ENCODE assay signal across 14 cellular contexts in the genomic region with DNA sequence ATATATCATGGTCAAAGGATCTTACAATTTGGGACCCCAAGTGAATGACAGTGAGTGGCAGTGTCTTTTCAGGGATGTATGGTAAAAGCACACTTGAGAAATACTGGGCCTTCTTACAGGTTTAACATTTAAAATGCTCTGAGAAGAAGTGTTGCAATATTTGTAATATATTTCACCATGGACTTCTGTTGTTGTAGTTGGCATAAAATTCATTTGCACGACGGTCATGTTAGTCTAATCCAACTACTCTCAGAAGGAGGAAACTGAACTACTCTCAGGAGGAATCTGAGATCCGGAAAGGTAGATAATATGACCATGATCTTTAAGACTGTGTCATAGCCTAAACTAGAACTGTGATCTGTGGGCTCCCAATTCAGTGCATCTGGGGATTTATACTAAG.
"Had no signal": no experiment of that assay in that cellular context is flagged by ENCODE, and none has a peak within 500 bp of the region (broad histone marks: within the 10 kb centered on the region; RNA-seq: fewer than 3 reads in every experiment).

No MANE protein-coding gene starts in this region.

- ATAC-seq: activated CD8-positive, alpha-beta T cell treated with anti-CD3 and anti-CD28 coated beads, Interleukin-2, amount 10 ng/mL, durations not matched to agents 7 days and 5 days; activated T-helper 17 cell treated with anti-CD3 and anti-CD28 coated beads, Interleukin-2, amount 50 U/mL, for 72 hours; gastrocnemius medialis; heart right ventricle; left ventricle myocardium superior had no signal

- H3K4me1 ChIP-seq: gastrocnemius medialis, heart right ventricle had no signal

- H3K4me3 ChIP-seq: gastrocnemius medialis, heart right ventricle, tibial artery had no signal

- H3K27me3 ChIP-seq: gastrocnemius medialis, heart right ventricle, tibial artery had no signal

- H3K27ac ChIP-seq: gastrocnemius medialis, heart right ventricle, tibial artery had no signal

- H3K9me3 ChIP-seq: gastrocnemius medialis, heart right ventricle, tibial artery had no signal

- H3K36me3 ChIP-seq: gastrocnemius medialis, heart right ventricle, tibial artery had no signal

- DNase-seq: activated CD8-positive, alpha-beta T cell treated with anti-CD3 and anti-CD28 coated beads, Interleukin-2, amount 10 ng/mL, durations not matched to agents 7 days and 5 days; activated naive CD4-positive, alpha-beta T cell treated with anti-CD3 and anti-CD28 coated beads for 36 hours; activated T-cell treated with anti-CD3 and anti-CD28 coated beads for 4 hours; dermis blood vessel endothelial cell; endodermal cell; gastrocnemius medialis; heart right ventricle; kidney; left ventricle myocardium superior; retina; small intestine; T-helper 9 cell; tibial artery had no signal
